In genomic region chr18:49647496-49648168, GRCh38 we compare ENCODE assay signal across 16 cellular contexts.
DNase-seq lines count a peak whose midpoint lies in the region; ATAC-seq, FAIRE-seq and TF ChIP-seq lines count a peak whose summit lies in the region.
"Had no signal": no experiment of that assay in that cellular context is flagged by ENCODE, and none has a peak within 500 bp of the region (broad histone marks: within the 10 kb centered on the region; RNA-seq: fewer than 3 reads in every experiment).

No MANE protein-coding gene starts in this region.

- no peak overlapping the region for H3K9ac ChIP-seq in endothelial cell of umbilical vein (replicated peaks; ENCODE audit: extremely low read depth, insufficient read depth, low read length)

- no peak overlapping the region for H3K4me3 Mint-ChIP-seq in nephron
- no peak overlapping the region for H3K4me3 Mint-ChIP-seq in activated CD8-positive, alpha-beta memory T cell treated with anti-CD3 and anti-CD28 coated beads, Interleukin-2, amount 10 ng/mL, durations not matched to agents 7 days and 5 days
- H3K4me3 Mint-ChIP-seq: activated CD8-positive, alpha-beta T cell treated with anti-CD3 and anti-CD28 coated beads, Interleukin-2, amount 10 ng/mL, durations not matched to agents 7 days and 5 days had no signal

- H3K4me1 Mint-ChIP-seq in nephron = peaks cover 33% of the 10 kb centered on the region
- no peaks in the 10 kb centered on the region for H3K4me1 Mint-ChIP-seq in activated CD8-positive, alpha-beta memory T cell treated with anti-CD3 and anti-CD28 coated beads, Interleukin-2, amount 10 ng/mL, durations not matched to agents 7 days and 5 days

- H3K27me3 Mint-ChIP-seq in nephron (ENCODE audit: low read depth) = no peaks in the 10 kb centered on the region
- peaks cover 2% of the 10 kb centered on the region for H3K27me3 Mint-ChIP-seq in activated CD8-positive, alpha-beta memory T cell treated with anti-CD3 and anti-CD28 coated beads, Interleukin-2, amount 10 ng/mL, durations not matched to agents 7 days and 5 days

- no peaks in the 10 kb centered on the region for H3K9me3 ChIP-seq in endothelial cell of umbilical vein (replicated peaks; ENCODE audit: control insufficient read depth, insufficient read depth, low read length)
- H3K9me3 ChIP-seq: upper lobe of right lung had no signal

- no peaks in the 10 kb centered on the region for H4K20me1 ChIP-seq in endothelial cell of umbilical vein (replicated peaks; ENCODE audit: control insufficient read depth, extremely low read depth, insufficient read depth, low read length)

- dilution Hi-C loops in endothelial cell of umbilical vein (cut with MboI; ENCODE audit: extremely low pct_ligation_motif_present, low sequenced_read_pairs) = no loop called here

- peak overlapping the region; percentile 4 for H3K27ac ChIP-seq in endothelial cell of umbilical vein (ENCODE audit: insufficient read depth, low read depth, low read length)
- H3K27ac ChIP-seq: upper lobe of right lung had no signal

- no peaks in the 10 kb centered on the region for H3K79me2 ChIP-seq in endothelial cell of umbilical vein (ENCODE audit: control insufficient read depth, insufficient read depth, low read length)

- H3K4me2 ChIP-seq in endothelial cell of umbilical vein (ENCODE audit: insufficient read depth, low read length) = peak overlapping the region; percentile 43

- TF ChIP-seq CTCF in AG10803 (conservative IDR thresholded peaks at IDR 0.05; ENCODE audit: low read length) (no peak), endothelial cell of umbilical vein (IDR thresholded peaks at IDR 0.05; ENCODE audit: extremely low read depth in 1 of 2, insufficient read depth in 1 of 2, low read depth in 1 of 2, low read length in 2 of 2) (no peak), nephron (IDR thresholded peaks at IDR 0.05; ENCODE audit: unreplicated experiment in 3 of 3) (no peak)

- no peak for TF ChIP-seq POLR2A in endothelial cell of umbilical vein (IDR thresholded peaks at IDR 0.05; ENCODE audit: low read depth, low read length)

- CTCF ChIA-PET in endothelial cell of umbilical vein (lab: Charles Lee) = interaction anchor here (0.8 to 1.7 kb wide), 5 partner anchors 9 to 82 kb away, joined by 3 to 5 read pairs (median 4); no protein-coding TSS in a partner anchor
- CTCF ChIA-PET in activated CD8-positive, alpha-beta memory T cell treated with anti-CD3 and anti-CD28 coated beads, Interleukin-2, amount 10 ng/mL, durations not matched to agents 7 days and 5 days (lab: Charles Lee) = interaction anchor here (1.5 kb wide), 1 partner anchor 213 kb away, joined by 3 read pairs; no protein-coding TSS in a partner anchor

- POLR2A ChIA-PET in endothelial cell of umbilical vein (lab: Charles Lee) = no interaction called here

- no peaks in the 10 kb centered on the region for H3K36me3 Mint-ChIP-seq in nephron (ENCODE audit: low read depth)
- no peaks in the 10 kb centered on the region for H3K36me3 Mint-ChIP-seq in activated CD8-positive, alpha-beta memory T cell treated with anti-CD3 and anti-CD28 coated beads, Interleukin-2, amount 10 ng/mL, durations not matched to agents 7 days and 5 days

- intact Hi-C loops in endothelial cell of umbilical vein (cut with micrococcal nuclease) = loop anchor here (5.0 kb wide), 2 partner anchors 40 to 85 kb away; partner anchors contain the start of gene LIPG

- BruUV-seq in endothelial cell of umbilical vein (replicated peaks; lab: Mats Ljungman, UMichigan) = no TSS peak

- no peaks in the 10 kb centered on the region for H3K27me3 ChIP-seq in endothelial cell of umbilical vein (ENCODE audit: control insufficient read depth in 2 of 2, insufficient read depth in 2 of 2, low read length in 2 of 2)
- H3K27me3 ChIP-seq: upper lobe of right lung had no signal

- H2AFZ ChIP-seq in endothelial cell of umbilical vein (ENCODE audit: low read depth, low read length) = no peak overlapping the region

- H3K4me3 ChIP-seq in AG10803 (ENCODE audit: low read length) (no peak overlapping the region), endothelial cell of umbilical vein (replicated peaks in 1 of 3; ENCODE audit: insufficient read depth in 1 of 3, low read depth in 1 of 3, low read length in 3 of 3) (no peak overlapping the region)
- H3K4me3 ChIP-seq: upper lobe of right lung had no signal

- H3K27ac Mint-ChIP-seq in nephron = peak overlapping the region; percentile 16 to 52 (median 31)
- H3K27ac Mint-ChIP-seq in activated CD8-positive, alpha-beta memory T cell treated with anti-CD3 and anti-CD28 coated beads, Interleukin-2, amount 10 ng/mL, durations not matched to agents 7 days and 5 days = no peak overlapping the region
- H3K27ac Mint-ChIP-seq: activated CD8-positive, alpha-beta T cell treated with anti-CD3 and anti-CD28 coated beads, Interleukin-2, amount 10 ng/mL, durations not matched to agents 7 days and 5 days had no signal

- H3K9me1 ChIP-seq in endothelial cell of umbilical vein (replicated peaks; ENCODE audit: control insufficient read depth, extremely low read depth, insufficient read depth, low read length) = no peaks in the 10 kb centered on the region

- ATAC-seq in GM19397 (IDR thresholded peaks at IDR 0.05; ENCODE audit: unreplicated experiment) = no peak
- ATAC-seq in activated CD8-positive, alpha-beta memory T cell treated with anti-CD3 and anti-CD28 coated beads, Interleukin-2, amount 10 ng/mL, durations not matched to agents 7 days and 5 days = no peak
- ATAC-seq: activated CD8-positive, alpha-beta T cell treated with anti-CD3 and anti-CD28 coated beads, Interleukin-2, amount 10 ng/mL, durations not matched to agents 7 days and 5 days; upper lobe of right lung had no signal

- no peaks in the 10 kb centered on the region for H3K36me3 ChIP-seq in endothelial cell of umbilical vein (ENCODE audit: control insufficient read depth in 2 of 2, extremely low read depth in 1 of 2, insufficient read depth in 2 of 2, low read length in 2 of 2)
- H3K36me3 ChIP-seq: upper lobe of right lung had no signal

- no peaks in the 10 kb centered on the region for H3K9me3 Mint-ChIP-seq in nephron
- no peaks in the 10 kb centered on the region for H3K9me3 Mint-ChIP-seq in activated CD8-positive, alpha-beta memory T cell treated with anti-CD3 and anti-CD28 coated beads, Interleukin-2, amount 10 ng/mL, durations not matched to agents 7 days and 5 days (ENCODE audit: low read depth)

- DNase-seq in AG10803 (ENCODE audit: low read depth) = peak; percentile 9
- DNase-seq in NCI-H1694 (lab: John Stamatoyannopoulos, UW) = peak; percentile 21
- DNase-seq in endothelial cell of umbilical vein (ENCODE audit: low read depth, low spot score) = peak; percentile 49
- no peak for DNase-seq in NCI-H1092 treated with DMSO at 0.1 percent for 48 hours (lab: John Stamatoyannopoulos, UW)
- no peak for DNase-seq in NCI-H345 treated with DMSO at 0.1 percent for 48 hours (lab: John Stamatoyannopoulos, UW; ENCODE audit: unreplicated experiment)
- no peak for DNase-seq in activated CD8-positive, alpha-beta memory T cell treated with anti-CD3 and anti-CD28 coated beads, Interleukin-2, amount 10 ng/mL, durations not matched to agents 7 days and 5 days
- DNase-seq: activated CD8-positive, alpha-beta T cell treated with anti-CD3 and anti-CD28 coated beads, Interleukin-2, amount 10 ng/mL, durations not matched to agents 7 days and 5 days; activated naive CD4-positive, alpha-beta T cell treated with Interleukin-2 at 50 U/mL for 16 hours; Karpas-422; kidney; NCI-H2107; stimulated activated CD4-positive, alpha-beta T cell treated with anti-CD3 and anti-CD28 coated beads, Interleukin-12 subunit alpha, Interleukin-12 subunit beta, amount 100 ng/mL, for 4 hours; T1000; upper lobe of right lung had no signal

- H3K4me1 ChIP-seq in endothelial cell of umbilical vein (ENCODE audit: control insufficient read depth, extremely low read depth, insufficient read depth, low read length) = peaks cover 10% of the 10 kb centered on the region

- FAIRE-seq in endothelial cell of umbilical vein (lab: Jason Lieb, UNC) = peak; percentile 82
- FAIRE-seq: kidney had no signal

TF ChIP-seq in endothelial cell of umbilical vein, 7 proteins besides CTCF, POLR2A, EP300 and RAD21:
- TF ChIP-seq EZH2 (IDR thresholded peaks at IDR 0.05; ENCODE audit: borderline replicate concordance, low read depth, low read length, severe bottlenecking) (no peak), FOS (IDR thresholded peaks at IDR 0.05; ENCODE audit: borderline replicate concordance, insufficient read depth, low read length) (peak; percentile 77), GATA2 (IDR thresholded peaks at IDR 0.05; ENCODE audit: insufficient read depth, insufficient read length, low read depth, low read length) (peak; percentile 57)

Comparison
In these comparisons a context has a peak if more than half of its experiments do, and no peak if none do; other contexts are left out.
1. DNase-seq: peak in AG10803 (single experiment), NCI-H1694 (single experiment) and endothelial cell of umbilical vein (single experiment); none in NCI-H1092 treated with DMSO at 0.1 percent for 48 hours (single experiment), NCI-H345 treated with DMSO at 0.1 percent for 48 hours (single experiment) and activated CD8-positive, alpha-beta memory T cell treated with anti-CD3 and anti-CD28 coated beads, Interleukin-2, amount 10 ng/mL, durations not matched to agents 7 days and 5 days (single experiment).